9 cellular contexts compared by ENCODE assay signal in the genomic region with DNA sequence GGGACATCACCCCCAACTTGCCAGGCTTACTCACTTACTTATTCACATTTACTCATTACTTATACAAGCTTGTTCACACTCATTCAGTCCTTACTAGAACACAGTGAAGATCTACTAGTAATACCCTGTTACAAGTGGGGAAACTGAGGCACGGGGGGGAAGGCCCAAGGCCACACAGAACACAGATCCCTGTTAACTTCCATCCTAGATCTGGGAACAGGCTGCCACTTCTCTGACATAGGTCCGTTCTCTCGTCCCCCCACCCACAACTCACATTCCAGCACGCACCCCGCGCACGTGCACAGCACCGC. TPM values are rescaled to one million over a fixed set of nuclear protein-coding genes. Genes with fewer than 3 reads are reported as not detected.
DNase-seq lines count a peak whose midpoint lies in the region; ATAC-seq and TF ChIP-seq lines count a peak whose summit lies in the region.
"Had no signal": no experiment of that assay in that cellular context is flagged by ENCODE, and none has a peak within 500 bp of the region (broad histone marks: within the 10 kb centered on the region; RNA-seq: fewer than 3 reads in every experiment).

No MANE protein-coding gene starts in this region.

- POLR2A ChIA-PET in AG04450 (lab: Yijun Ruan, JAX): interaction anchor here (0.6 to 1.8 kb wide), 5 partner anchors 25 to 100 kb away, joined by 6 to 15 read pairs (median 6); a partner anchor contains a TSS

- H3K4me3 ChIP-seq in AG04450 (ENCODE audit: low read depth, low read length) (peak overlapping the region; percentile 44), brain microvascular endothelial cell (ENCODE audit: low read depth, low read length) (peak overlapping the region; percentile 39), mucosa of rectum (ENCODE audit: low read length in 2 of 2) (peak overlapping the region; percentile 42 to 62), uterus (no peak overlapping the region)

- H3K27ac ChIP-seq in AG04450 (ENCODE audit: low read depth, low read length) (no peak overlapping the region), brain microvascular endothelial cell (no peak overlapping the region), mucosa of rectum (ENCODE audit: low read depth in 2 of 2, low read length in 2 of 2) (no peak overlapping the region), uterus (no peak overlapping the region)

- CTCF ChIA-PET in AG04450 (lab: Charles Lee): interaction anchor here (0.6 to 2.1 kb wide), 57 partner anchors 9 to 427 kb away, joined by 3 to 141 read pairs (median 7); a partner anchor contains a TSS

- peak overlapping the region; percentile 11 to 32 for H3K9ac ChIP-seq in mucosa of rectum (ENCODE audit: low read depth in 1 of 2, low read length in 2 of 2)

- H3K4me1 ChIP-seq in mucosa of rectum (ENCODE audit: control insufficient read depth in 2 of 2, insufficient read depth in 2 of 2, low read length in 2 of 2): peaks cover 11% of the 10 kb centered on the region in 2 donors
- H3K4me1 ChIP-seq in uterus: no peaks in the 10 kb centered on the region

- in situ Hi-C loops in brain microvascular endothelial cell (cut with HindIII; ENCODE audit: low pct_ligation_motif_present, low sequenced_read_pairs): no loop called here

- H3K27me3 ChIP-seq in AG04450 (ENCODE audit: control insufficient read depth, insufficient read depth, low read length): peaks cover 48% of the 10 kb centered on the region
- H3K27me3 ChIP-seq in brain microvascular endothelial cell (replicated peaks): peaks cover 15% of the 10 kb centered on the region
- peaks cover 2 to 3% of the 10 kb centered on the region in 2 donors for H3K27me3 ChIP-seq in mucosa of rectum (ENCODE audit: control insufficient read depth in 2 of 2, insufficient read depth in 2 of 2, low read length in 2 of 2)
- H3K27me3 ChIP-seq in uterus: peaks cover 11 to 26% of the 10 kb centered on the region in 2 donors

- H3K36me3 ChIP-seq in brain microvascular endothelial cell (replicated peaks): no peaks in the 10 kb centered on the region
- no peaks in the 10 kb centered on the region for H3K36me3 ChIP-seq in mucosa of rectum (ENCODE audit: control insufficient read depth in 2 of 2, insufficient read depth in 2 of 2, low read length in 2 of 2)
- no peaks in the 10 kb centered on the region for H3K36me3 ChIP-seq in uterus

- intact Hi-C loops in uterus (cut with DNase I; ENCODE audit: low total_unique reads): no loop called here

- no peak for TF ChIP-seq CTCF in AG04450 (IDR thresholded peaks at IDR 0.05; ENCODE audit: low read depth, low read length)
- TF ChIP-seq CTCF in brain microvascular endothelial cell (IDR thresholded peaks at IDR 0.05; ENCODE audit: low read depth, low read length, missing control alignments): no peak
- no peak for TF ChIP-seq CTCF in uterus (IDR thresholded peaks at IDR 0.05)

- no peak for ATAC-seq in GM18517 (IDR thresholded peaks at IDR 0.05; ENCODE audit: unreplicated experiment)

- no peak for TF ChIP-seq POLR2A in uterus (IDR thresholded peaks at IDR 0.05)

- DNase-seq in AG04450 (ENCODE audit: low read depth, low spot score) (no peak), HuH-7 (ENCODE audit: low spot score) (peak; percentile 28), brain microvascular endothelial cell (no peak), GM03348 (ENCODE audit: low spot score) (no peak), AG20443 (ENCODE audit: low spot score) (no peak), uterus (no peak)

- H3K9me3 ChIP-seq in AG04450 (ENCODE audit: control insufficient read depth, insufficient read depth, low read length): peaks cover 3% of the 10 kb centered on the region; the same call in 1 of the 2 replicates
- H3K9me3 ChIP-seq in mucosa of rectum (ENCODE audit: control insufficient read depth in 2 of 2, low read length in 2 of 2): no peaks in the 10 kb centered on the region
- H3K9me3 ChIP-seq in uterus: no peaks in the 10 kb centered on the region

RNA-seq across cellular contexts. Expression of a gene that starts 1.5 kb away (rescaled TPM):
- 0.24 and 0.53 TPM in 2 replicates for polyA plus RNA-seq in AG04450 (2011; rRNA removed)
- polyA minus RNA-seq in AG04450 (2011; rRNA and poly(A)+ RNA removed): not detected in 2 replicates
- under 1 TPM in 1 of 4 donors, not detected in 3; 0.35 TPM for total RNA-seq in uterus

RNA-seq across cellular contexts. Expression of a gene that starts 12.4 kb away (rescaled TPM):
- 7.8 and 8.0 TPM in 2 replicates for polyA plus RNA-seq in AG04450 (2011; rRNA removed)
- polyA minus RNA-seq in AG04450 (2011; rRNA and poly(A)+ RNA removed): 9.0 and 13.1 TPM in 2 replicates
- total RNA-seq in uterus: 10 to 100 TPM; 30.6 to 46.1 (median 37.1) TPM

RNA-seq across cellular contexts. Expression of a gene that starts 18.9 kb away (rescaled TPM):
- 0.16 and 0.17 TPM in 2 replicates for polyA plus RNA-seq in AG04450 (2011; rRNA removed)
- polyA minus RNA-seq in AG04450 (2011; rRNA and poly(A)+ RNA removed): not detected in 2 replicates
- 1 to 10 TPM in 2 of 4 donors, not detected in 2; 1.6 to 3.5 TPM for total RNA-seq in uterus

RNA-seq across cellular contexts. Expression of a gene that starts 36.1 kb away (rescaled TPM):
- polyA plus RNA-seq in AG04450 (2011; rRNA removed): not detected in 2 replicates
- not detected in 2 replicates for polyA minus RNA-seq in AG04450 (2011; rRNA and poly(A)+ RNA removed)
- total RNA-seq in uterus: under 1 TPM in 1 of 4 donors, not detected in 3; 0.55 TPM
- total RNA-seq: dermis microvascular lymphatic vessel endothelial cell had no signal

RNA-seq across cellular contexts. Expression of a gene that starts 47.9 kb away (rescaled TPM):
- not detected in 2 replicates for polyA plus RNA-seq in AG04450 (2011; rRNA removed)
- not detected in 2 replicates for polyA minus RNA-seq in AG04450 (2011; rRNA and poly(A)+ RNA removed)
- total RNA-seq in uterus: under 1 TPM in 1 of 4 donors, not detected in 3; 0.29 TPM
- total RNA-seq: dermis microvascular lymphatic vessel endothelial cell had no signal

Comparison
In these comparisons a context has a peak if more than half of its experiments do, and no peak if none do; other contexts are left out.
1. H3K4me3 ChIP-seq: peak in AG04450 (single experiment), brain microvascular endothelial cell (single experiment) and mucosa of rectum (2 of 2); none in uterus (0 of 2).